15 cellular contexts compared by ENCODE assay signal in genomic region chr15:58303236-58303635, GRCh38.
DNase-seq lines count a peak whose midpoint lies in the region; ATAC-seq and TF ChIP-seq lines count a peak whose summit lies in the region.
"Had no signal": no experiment of that assay in that cellular context is flagged by ENCODE, and none has a peak within 500 bp of the region (broad histone marks: within the 10 kb centered on the region; RNA-seq: fewer than 3 reads in every experiment).

No MANE protein-coding gene starts in this region.

- H3K9me3 Mint-ChIP-seq in activated naive CD4-positive, alpha-beta T cell treated with anti-CD3 and anti-CD28 coated beads, Interleukin-2, amount 10 ng/mL, durations not matched to agents 7 days and 5 days, result peaks cover 3% of the 10 kb centered on the region
- H3K9me3 Mint-ChIP-seq in T-cell (no peaks in the 10 kb centered on the region), HFFc6 (no peaks in the 10 kb centered on the region)
- H3K9me3 Mint-ChIP-seq in naive thymus-derived CD8-positive, alpha-beta T cell, result peaks cover 0 to 2% (median 0%) of the 10 kb centered on the region in 9 donors

- peak; percentile 22 for DNase-seq in activated naive CD4-positive, alpha-beta T cell treated with anti-CD3 and anti-CD28 coated beads, Interleukin-2, amount 10 ng/mL, durations not matched to agents 7 days and 5 days
- no peak for DNase-seq in activated naive CD4-positive, alpha-beta T cell treated with Interleukin-2 at 50 U/mL for 16 hours
- DNase-seq in Jurkat, Clone E6-1 (ENCODE audit: low read depth, low spot score), result peak; percentile 50
- DNase-seq in T-cell, result no peak
- peak in 1 of 10 donors; percentile 15 for DNase-seq in naive thymus-derived CD8-positive, alpha-beta T cell
- DNase-seq in HFFc6, result no peak
- no peak for DNase-seq in NCI-H2029 treated with DMSO at 0.1 percent for 48 hours (lab: John Stamatoyannopoulos, UW)
- DNase-seq: Calu3, DMS53, NCI-H187, NCI-H2171, NCI-H748 treated with DMSO at 0.1 percent for 48 hours, PC-3 had no signal

- CTCF ChIA-PET in activated naive CD4-positive, alpha-beta T cell treated with anti-CD3 and anti-CD28 coated beads, Interleukin-2, amount 10 ng/mL, durations not matched to agents 7 days and 5 days (lab: Charles Lee), result no interaction called here
- CTCF ChIA-PET in T-cell (lab: Charles Lee), result interaction anchor here in 1 of 2 donors (0.5 kb wide), 1 partner anchor 34 kb away, joined by 4 read pairs; no protein-coding TSS in a partner anchor

- no peak for TF ChIP-seq CTCF in HFFc6 (IDR thresholded peaks at IDR 0.05)

- H3K27me3 Mint-ChIP-seq in activated naive CD4-positive, alpha-beta T cell treated with anti-CD3 and anti-CD28 coated beads, Interleukin-2, amount 10 ng/mL, durations not matched to agents 7 days and 5 days, result peaks cover 5% of the 10 kb centered on the region
- peaks cover 4 to 5% of the 10 kb centered on the region in 2 donors for H3K27me3 Mint-ChIP-seq in T-cell
- H3K27me3 Mint-ChIP-seq in naive thymus-derived CD8-positive, alpha-beta T cell, result peaks cover 0 to 3% (median 0%) of the 10 kb centered on the region in 5 donors
- peaks cover 13% of the 10 kb centered on the region for H3K27me3 Mint-ChIP-seq in HFFc6 (ENCODE audit: insufficient read depth)

- POLR2A ChIA-PET in T-cell (lab: Charles Lee), result no interaction called here
- POLR2A ChIA-PET in naive thymus-derived CD8-positive, alpha-beta T cell (lab: Charles Lee), result interaction anchor here (1.3 kb wide), 1 partner anchor 11 kb away, joined by 4 read pairs; no protein-coding TSS in a partner anchor

- no peak overlapping the region for H3K4me3 ChIP-seq in Jurkat, Clone E6-1 (ENCODE audit: low read length)
- H3K4me3 ChIP-seq: SJSA1 had no signal

- H3K4me3 Mint-ChIP-seq in activated naive CD4-positive, alpha-beta T cell treated with anti-CD3 and anti-CD28 coated beads, Interleukin-2, amount 10 ng/mL, durations not matched to agents 7 days and 5 days, result peak overlapping the region; percentile 5
- H3K4me3 Mint-ChIP-seq in T-cell, result peak overlapping the region in 2 of 3 donors; percentile 4 to 29
- peak overlapping the region in 8 of 10 donors; percentile 6 to 75 (median 60) for H3K4me3 Mint-ChIP-seq in naive thymus-derived CD8-positive, alpha-beta T cell
- H3K4me3 Mint-ChIP-seq in HFFc6, result no peak overlapping the region
- H3K4me3 Mint-ChIP-seq: CD4-positive, CD25-positive, alpha-beta regulatory T cell had no signal

- H3K27ac Mint-ChIP-seq in activated naive CD4-positive, alpha-beta T cell treated with anti-CD3 and anti-CD28 coated beads, Interleukin-2, amount 10 ng/mL, durations not matched to agents 7 days and 5 days, result peak overlapping the region; percentile 21
- H3K27ac Mint-ChIP-seq in T-cell (no peak overlapping the region), HFFc6 (no peak overlapping the region)
- peak overlapping the region in 5 of 10 donors; percentile 56 to 60 (median 60) for H3K27ac Mint-ChIP-seq in naive thymus-derived CD8-positive, alpha-beta T cell

- peaks cover 22% of the 10 kb centered on the region for H3K4me1 Mint-ChIP-seq in activated naive CD4-positive, alpha-beta T cell treated with anti-CD3 and anti-CD28 coated beads, Interleukin-2, amount 10 ng/mL, durations not matched to agents 7 days and 5 days
- H3K4me1 Mint-ChIP-seq in T-cell (peaks cover 12 to 28% (median 15%) of the 10 kb centered on the region in 3 donors), HFFc6 (ENCODE audit: low read depth) (peaks cover 21% of the 10 kb centered on the region)
- H3K4me1 Mint-ChIP-seq in naive thymus-derived CD8-positive, alpha-beta T cell, result peaks cover 9 to 24% (median 16%) of the 10 kb centered on the region in 4 donors

- H3K36me3 Mint-ChIP-seq in activated naive CD4-positive, alpha-beta T cell treated with anti-CD3 and anti-CD28 coated beads, Interleukin-2, amount 10 ng/mL, durations not matched to agents 7 days and 5 days, result no peaks in the 10 kb centered on the region
- H3K36me3 Mint-ChIP-seq in T-cell (no peaks in the 10 kb centered on the region), HFFc6 (ENCODE audit: low read depth) (no peaks in the 10 kb centered on the region)
- no peaks in the 10 kb centered on the region for H3K36me3 Mint-ChIP-seq in naive thymus-derived CD8-positive, alpha-beta T cell
- H3K36me3 Mint-ChIP-seq: CD4-positive, CD25-positive, alpha-beta regulatory T cell had no signal

- ATAC-seq in T-cell (replicated peaks in 1 of 4), result no peak
- ATAC-seq in naive thymus-derived CD8-positive, alpha-beta T cell, result peak in 1 of 2 donors; percentile 62
- ATAC-seq: PC-3 had no signal

Comparison
In these comparisons a context has a peak if more than half of its experiments do, and no peak if none do; other contexts are left out.
1. DNase-seq: peak in activated naive CD4-positive, alpha-beta T cell treated with anti-CD3 and anti-CD28 coated beads, Interleukin-2, amount 10 ng/mL, durations not matched to agents 7 days and 5 days (single experiment) and Jurkat, Clone E6-1 (single experiment); none in activated naive CD4-positive, alpha-beta T cell treated with Interleukin-2 at 50 U/mL for 16 hours (single experiment), T-cell (0 of 34), HFFc6 (single experiment) and NCI-H2029 treated with DMSO at 0.1 percent for 48 hours (single experiment).